ENCODE assay signal across 25 cellular contexts in genomic region chr9:21864505-21864904, GRCh38.
"Had no signal": no experiment of that assay in that cellular context is flagged by ENCODE, and none has a peak within 500 bp of the region (broad histone marks: within the 10 kb centered on the region; RNA-seq: fewer than 3 reads in every experiment).

No MANE protein-coding gene starts in this region.

- ATAC-seq: foreskin keratinocyte; gastroesophageal sphincter; heart left ventricle; naive thymus-derived CD4-positive, alpha-beta T cell; sciatic nerve; stimulated activated effector memory CD8-positive, alpha-beta T cell treated with anti-CD3 and anti-CD28 coated beads, Interleukin-12 subunit alpha, Interleukin-12 subunit beta, amount 100 ng/mL, for 72 hours had no signal

- H3K4me1 ChIP-seq: esophagus muscularis mucosa, foreskin keratinocyte, gastroesophageal sphincter, heart left ventricle, pancreas, testis, tibial artery had no signal

- DNase-seq: dorsolateral prefrontal cortex; effector CD4-positive, alpha-beta T cell; foreskin keratinocyte; heart left ventricle; hippocampal formation; immature natural killer cell; islet precursor cell; mesenchymal stem cell; naive thymus-derived CD4-positive, alpha-beta T cell; nephron progenitor cell; occipital lobe; stimulated activated CD4-positive, alpha-beta T cell treated with anti-CD3 and anti-CD28 coated beads, Interleukin-2, amount 100 ng/mL, for 24 hours; stimulated activated CD4-positive, alpha-beta T cell treated with anti-CD3 and anti-CD28 coated beads, Interleukin-4, amount 100 ng/mL, for 24 hours; stimulated activated naive CD4-positive, alpha-beta T cell treated with Interleukin-2 at 50 U/mL for 16 hours; substantia nigra; testis; tibial artery had no signal

- H3K4me3 ChIP-seq: dorsolateral prefrontal cortex, esophagus muscularis mucosa, gastroesophageal sphincter, heart left ventricle, pancreas, testis, tibial artery had no signal

- H3K4me1 Mint-ChIP-seq: immature natural killer cell; mesothelial cell of epicardium; nephron progenitor cell; stimulated activated effector memory CD8-positive, alpha-beta T cell treated with anti-CD3 and anti-CD28 coated beads, Interleukin-12 subunit alpha, Interleukin-12 subunit beta, amount 100 ng/mL, for 72 hours had no signal

- H3K27me3 ChIP-seq: dorsolateral prefrontal cortex, esophagus muscularis mucosa, foreskin keratinocyte, gastroesophageal sphincter, heart left ventricle, pancreas, testis, tibial artery had no signal

- H3K27ac Mint-ChIP-seq: immature natural killer cell; mesothelial cell of epicardium; naive thymus-derived CD4-positive, alpha-beta T cell; nephron progenitor cell; progenitor cell of endocrine pancreas; stimulated activated effector memory CD8-positive, alpha-beta T cell treated with anti-CD3 and anti-CD28 coated beads, Interleukin-12 subunit alpha, Interleukin-12 subunit beta, amount 100 ng/mL, for 72 hours; type B pancreatic cell had no signal

- H3K27ac ChIP-seq: dorsolateral prefrontal cortex, esophagus muscularis mucosa, foreskin keratinocyte, gastroesophageal sphincter, heart left ventricle, pancreas, testis, tibial artery had no signal

- H3K9me3 Mint-ChIP-seq: immature natural killer cell; nephron progenitor cell; stimulated activated effector memory CD8-positive, alpha-beta T cell treated with anti-CD3 and anti-CD28 coated beads, Interleukin-12 subunit alpha, Interleukin-12 subunit beta, amount 100 ng/mL, for 72 hours; type B pancreatic cell had no signal

- H3K9me3 ChIP-seq: esophagus muscularis mucosa, gastroesophageal sphincter, heart left ventricle, pancreas, testis, tibial artery had no signal

- H3K27me3 Mint-ChIP-seq: naive thymus-derived CD4-positive, alpha-beta T cell; progenitor cell of endocrine pancreas; type B pancreatic cell had no signal

- H3K4me3 Mint-ChIP-seq: immature natural killer cell; mesothelial cell of epicardium; naive thymus-derived CD4-positive, alpha-beta T cell; nephron progenitor cell; stimulated activated effector memory CD8-positive, alpha-beta T cell treated with anti-CD3 and anti-CD28 coated beads, Interleukin-12 subunit alpha, Interleukin-12 subunit beta, amount 100 ng/mL, for 72 hours; type B pancreatic cell had no signal
